24 cellular contexts compared by ENCODE assay signal in genomic region chr12:48768736-48769135, GRCh38.
"Had no signal": no experiment of that assay in that cellular context is flagged by ENCODE, and none has a peak within 500 bp of the region (broad histone marks: within the 10 kb centered on the region; RNA-seq: fewer than 3 reads in every experiment).

No MANE protein-coding gene starts in this region.

- H3K36me3 ChIP-seq: neutrophil had no signal

- H3K4me3 Mint-ChIP-seq: activated naive CD8-positive, alpha-beta T cell; natural killer cell treated with Interleukin-12 subunit alpha and Interleukin-12 subunit beta and Interleukin-15 and Interleukin-18, amount 100 ng/mL, for 72 hours; stimulated activated naive B cell treated with anti-CD40 and anti-IgM and Interleukin-4, amounts not matched to agents 10 μg/mL and 1 μg/mL and 100 μg/mL, for 72 hours; T-cell had no signal

- DNase-seq: activated CD4-positive, alpha-beta T cell treated with anti-CD3 and anti-CD28 coated beads for 4 hours; activated CD4-positive, alpha-beta T cell treated with anti-CD3 and anti-CD28 coated beads, Interleukin-2, amount 50 U/mL, for 48 hours; activated CD4-positive, CD25-positive, alpha-beta regulatory T cell; activated CD8-positive, alpha-beta memory T cell treated with anti-CD3 and anti-CD28 coated beads for 24 hours; activated effector memory CD4-positive, alpha-beta T cell treated with Interleukin-2 at 50 U/mL for 16 hours; activated naive CD4-positive, alpha-beta T cell treated with Interleukin-2 at 50 U/mL for 16 hours; anterior cingulate cortex; colonic mucosa; effector CD8-positive, alpha-beta T cell; erythroblast; gastrocnemius medialis; glutamatergic neuron; hippocampal formation; lower lobe of right lung; stimulated activated CD4-positive, alpha-beta T cell treated with anti-CD3 and anti-CD28 coated beads, Interleukin-4, amount 100 ng/mL, for 24 hours; stimulated activated naive B cell treated with anti-CD40 and anti-IgM and Interleukin-4, amounts not matched to agents 10 μg/mL and 1 μg/mL and 100 μg/mL, for 72 hours; stomach; T-cell; tibial artery had no signal

- H3K36me3 Mint-ChIP-seq: activated naive CD8-positive, alpha-beta T cell; natural killer cell treated with Interleukin-12 subunit alpha and Interleukin-12 subunit beta and Interleukin-15 and Interleukin-18, amount 100 ng/mL, for 72 hours; stimulated activated naive B cell treated with anti-CD40 and anti-IgM and Interleukin-4, amounts not matched to agents 10 μg/mL and 1 μg/mL and 100 μg/mL, for 72 hours; T-cell had no signal

- H3K9me3 Mint-ChIP-seq: natural killer cell treated with Interleukin-12 subunit alpha and Interleukin-12 subunit beta and Interleukin-15 and Interleukin-18, amount 100 ng/mL, for 72 hours; stimulated activated naive B cell treated with anti-CD40 and anti-IgM and Interleukin-4, amounts not matched to agents 10 μg/mL and 1 μg/mL and 100 μg/mL, for 72 hours; T-cell had no signal

- H3K27ac Mint-ChIP-seq: activated naive CD8-positive, alpha-beta T cell; natural killer cell treated with Interleukin-12 subunit alpha and Interleukin-12 subunit beta and Interleukin-15 and Interleukin-18, amount 100 ng/mL, for 72 hours; stimulated activated naive B cell treated with anti-CD40 and anti-IgM and Interleukin-4, amounts not matched to agents 10 μg/mL and 1 μg/mL and 100 μg/mL, for 72 hours; T-cell had no signal

- H3K4me1 ChIP-seq: colonic mucosa had no signal

- H3K27me3 Mint-ChIP-seq: natural killer cell treated with Interleukin-12 subunit alpha and Interleukin-12 subunit beta and Interleukin-15 and Interleukin-18, amount 100 ng/mL, for 72 hours; stimulated activated naive B cell treated with anti-CD40 and anti-IgM and Interleukin-4, amounts not matched to agents 10 μg/mL and 1 μg/mL and 100 μg/mL, for 72 hours had no signal

- H3K9me3 ChIP-seq: colonic mucosa, gastrocnemius medialis, lower lobe of right lung, neutrophil, stomach, tibial artery had no signal

- H3K4me3 ChIP-seq: colonic mucosa, gastrocnemius medialis, lower lobe of right lung, skin epidermis, stomach, tibial artery had no signal

- H3K27me3 ChIP-seq: colonic mucosa, gastrocnemius medialis, neutrophil, stomach, tibial artery had no signal

- ATAC-seq: gastrocnemius medialis; lower lobe of right lung; natural killer cell treated with Interleukin-12 subunit alpha and Interleukin-12 subunit beta and Interleukin-15 and Interleukin-18, amount 100 ng/mL, for 72 hours; sciatic nerve; stimulated activated naive B cell treated with anti-CD40 and anti-IgM and Interleukin-4, amounts not matched to agents 10 μg/mL and 1 μg/mL and 100 μg/mL, for 72 hours; T-cell had no signal

- H3K27ac ChIP-seq: colonic mucosa, gastrocnemius medialis, lower lobe of right lung, neutrophil, skin epidermis, stomach had no signal
